Comparison of ENCODE assay signal across 9 cellular contexts in the genomic region with DNA sequence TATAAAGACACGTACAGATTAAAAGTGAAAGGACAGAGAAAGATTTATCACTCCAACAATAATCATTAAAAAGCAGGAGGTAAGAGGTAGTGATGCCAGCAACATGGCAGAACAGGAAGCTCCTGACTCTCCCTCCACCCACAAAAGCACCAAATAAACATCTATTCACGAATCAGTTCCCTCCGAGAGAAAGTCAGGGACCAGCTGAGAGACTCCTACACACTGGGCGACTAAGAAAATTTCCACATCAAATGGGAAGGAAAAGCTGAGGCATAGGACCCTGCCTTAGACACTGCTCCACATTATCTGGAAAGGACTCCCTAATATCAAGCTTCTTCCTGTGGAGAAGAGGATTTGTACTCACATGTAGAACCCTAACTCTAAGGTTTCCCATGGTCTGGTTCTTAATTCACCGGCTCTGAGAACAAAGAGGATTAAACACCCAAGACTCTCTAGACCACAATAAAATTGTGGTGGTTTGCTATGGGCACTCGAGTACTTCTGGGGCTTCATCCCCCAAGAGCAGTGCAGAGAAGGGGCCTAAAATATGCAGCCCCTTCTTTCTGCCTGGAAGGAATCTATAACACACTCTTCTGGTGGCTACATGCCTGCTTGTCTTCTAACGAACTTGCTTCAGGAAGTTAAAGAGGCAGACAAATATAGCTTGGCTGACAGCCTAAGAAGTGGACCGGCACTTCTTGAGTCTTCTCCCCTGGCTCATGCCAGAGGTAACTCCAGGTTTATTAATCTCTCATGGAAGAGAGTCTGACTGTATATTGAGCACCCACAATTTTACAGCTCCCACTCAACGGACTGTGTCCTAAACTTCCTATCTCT. TPM values are rescaled to one million over a fixed set of nuclear protein-coding genes. Genes with fewer than 3 reads are reported as not detected.
DNase-seq lines count a peak whose midpoint lies in the region; ATAC-seq, FAIRE-seq and TF ChIP-seq lines count a peak whose summit lies in the region.
"Had no signal": no experiment of that assay in that cellular context is flagged by ENCODE, and none has a peak within 500 bp of the region (broad histone marks: within the 10 kb centered on the region; RNA-seq: fewer than 3 reads in every experiment).

No MANE protein-coding gene starts in this region.

- DNase-seq in T-helper 2 cell treated with Interferon-gamma antibody and Interleukin-4, amounts not matched to agents 5 μg/mL and 100 μg/mL, for 36 hours (ENCODE audit: low spot score) = no peak
- DNase-seq in T-helper 2 cell (no peak), KBM-7 (peak; percentile 61), pancreas (no peak), cerebellar cortex (ENCODE audit: low spot score) (no peak), T1000 (lab: John Stamatoyannopoulos, UW) (no peak)
- no peak for DNase-seq in activated naive CD8-positive, alpha-beta T cell treated with anti-CD3 and anti-CD28 coated beads for 36 hours
- DNase-seq: activated gamma-delta T cell had no signal

- no peak overlapping the region for H3K27ac ChIP-seq in pancreas

- peaks cover 32% of the 10 kb centered on the region for H3K36me3 Mint-ChIP-seq in T-helper 2 cell treated with Interferon-gamma antibody and Interleukin-4, amounts not matched to agents 5 μg/mL and 100 μg/mL, for 36 hours (ENCODE audit: low read depth)
- peaks cover 64% of the 10 kb centered on the region for H3K36me3 Mint-ChIP-seq in activated naive CD8-positive, alpha-beta T cell treated with anti-CD3 and anti-CD28 coated beads for 36 hours

- no peaks in the 10 kb centered on the region for H3K36me3 ChIP-seq in pancreas

- no peak for TF ChIP-seq CTCF in pancreas (IDR thresholded peaks at IDR 0.05)

- H3K4me3 ChIP-seq in pancreas = no peak overlapping the region

- H3K27me3 ChIP-seq in pancreas = no peaks in the 10 kb centered on the region

- FAIRE-seq in pancreas (lab: Jason Lieb, UNC) = no peak

- ATAC-seq in pancreas = peak in 3 of 4 donors; percentile 22 to 43 (median 30)
- no peak for ATAC-seq in HG02623 (IDR thresholded peaks at IDR 0.05; ENCODE audit: unreplicated experiment)

- peak overlapping the region; percentile 56 for H3K4me3 Mint-ChIP-seq in T-helper 2 cell treated with Interferon-gamma antibody and Interleukin-4, amounts not matched to agents 5 μg/mL and 100 μg/mL, for 36 hours
- H3K4me3 Mint-ChIP-seq in activated naive CD8-positive, alpha-beta T cell treated with anti-CD3 and anti-CD28 coated beads for 36 hours = peak overlapping the region; percentile 71

- WGBS in pancreas, 2 donors = 55 to 56% methylated on average over 9 of the region's 9 CpGs

- in situ Hi-C loops in KBM-7 (cut with MboI; ENCODE audit: low pct_unique_long_range_greater_than_20kb, low sequenced_read_pairs) = no loop called here

- peaks cover 30% of the 10 kb centered on the region for H3K9me3 Mint-ChIP-seq in T-helper 2 cell treated with Interferon-gamma antibody and Interleukin-4, amounts not matched to agents 5 μg/mL and 100 μg/mL, for 36 hours
- peaks cover 33% of the 10 kb centered on the region for H3K9me3 Mint-ChIP-seq in activated naive CD8-positive, alpha-beta T cell treated with anti-CD3 and anti-CD28 coated beads for 36 hours

- no peaks in the 10 kb centered on the region for H3K9me3 ChIP-seq in pancreas

- peaks cover 29% of the 10 kb centered on the region for H3K4me1 Mint-ChIP-seq in T-helper 2 cell treated with Interferon-gamma antibody and Interleukin-4, amounts not matched to agents 5 μg/mL and 100 μg/mL, for 36 hours (ENCODE audit: low read depth)
- H3K4me1 Mint-ChIP-seq in activated naive CD8-positive, alpha-beta T cell treated with anti-CD3 and anti-CD28 coated beads for 36 hours = peaks cover 50% of the 10 kb centered on the region

- H3K27ac Mint-ChIP-seq in T-helper 2 cell treated with Interferon-gamma antibody and Interleukin-4, amounts not matched to agents 5 μg/mL and 100 μg/mL, for 36 hours = no peak overlapping the region
- H3K27ac Mint-ChIP-seq in activated naive CD8-positive, alpha-beta T cell treated with anti-CD3 and anti-CD28 coated beads for 36 hours = peak overlapping the region; percentile 87

- intact Hi-C loops in pancreas (cut with DNase I) = no loop called here

- H3K27me3 Mint-ChIP-seq in T-helper 2 cell treated with Interferon-gamma antibody and Interleukin-4, amounts not matched to agents 5 μg/mL and 100 μg/mL, for 36 hours (ENCODE audit: low read depth) = no peaks in the 10 kb centered on the region
- no peaks in the 10 kb centered on the region for H3K27me3 Mint-ChIP-seq in activated naive CD8-positive, alpha-beta T cell treated with anti-CD3 and anti-CD28 coated beads for 36 hours

- H3K4me1 ChIP-seq in pancreas = no peaks in the 10 kb centered on the region

RNA-seq across cellular contexts. Expression of a gene that starts 29.4 kb away (rescaled TPM):
- 10 to 100 TPM; 39.9 to 42.7 TPM for total RNA-seq in activated naive CD8-positive, alpha-beta T cell treated with anti-CD3 and anti-CD28 coated beads for 36 hours
- total RNA-seq in pancreas = 10 to 100 TPM in 3 of 6 donors, 1 to 10 TPM in 3; 4.5 to 13.9 (median 9.6) TPM
- polyA plus RNA-seq in pancreas = 1 to 10 TPM; 6.5 to 8.3 TPM
